ENCODE assay signal across 21 cellular contexts in the genomic region with DNA sequence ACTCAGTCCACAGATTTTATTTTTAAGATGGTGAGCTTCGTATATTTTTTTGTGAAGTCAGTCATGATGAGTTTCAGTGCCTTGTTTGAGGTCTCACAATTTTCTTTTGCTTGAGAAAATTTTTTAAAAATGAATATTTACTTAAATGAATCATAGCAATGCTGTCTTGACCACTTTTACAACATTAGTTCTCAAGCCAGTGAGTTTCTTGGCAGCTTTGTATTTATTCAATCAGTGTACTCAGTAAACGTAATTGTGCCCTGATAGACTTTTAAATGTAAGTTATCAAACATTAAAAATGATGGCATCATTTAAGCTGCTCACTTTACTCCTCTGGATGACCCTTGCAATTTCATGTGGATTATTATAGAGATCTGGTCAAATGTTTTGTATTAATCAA.
DNase-seq lines count a peak whose midpoint lies in the region; ATAC-seq, FAIRE-seq and TF ChIP-seq lines count a peak whose summit lies in the region.
"Had no signal": no experiment of that assay in that cellular context is flagged by ENCODE, and none has a peak within 500 bp of the region (broad histone marks: within the 10 kb centered on the region; RNA-seq: fewer than 3 reads in every experiment).

No MANE protein-coding gene starts in this region.

- no peak for TF ChIP-seq CTCF in bronchial epithelial cell (IDR thresholded peaks at IDR 0.05; ENCODE audit: insufficient read depth, low read length, severe bottlenecking)
- no peak for TF ChIP-seq CTCF in left lung (IDR thresholded peaks at IDR 0.05)

- FAIRE-seq in bronchial epithelial cell (lab: Jason Lieb, UNC), result no peak
- FAIRE-seq: D721Med, G401.6, HepG2 had no signal

- ATAC-seq in left lung (peak; percentile 53), HG03175 (IDR thresholded peaks at IDR 0.05; ENCODE audit: unreplicated experiment) (no peak), HG02571 (IDR thresholded peaks at IDR 0.05; ENCODE audit: unreplicated experiment) (no peak)
- ATAC-seq: HepG2, Panc1 had no signal

- intact Hi-C loops in left lung (cut with DNase I), result no loop called here

- H3K27me3 ChIP-seq in bronchial epithelial cell (ENCODE audit: control insufficient read depth, insufficient read depth, low read length) (no peaks in the 10 kb centered on the region), left lung (no peaks in the 10 kb centered on the region)
- H3K27me3 ChIP-seq: SJSA1 had no signal

- no peak overlapping the region for H3K27ac ChIP-seq in left lung
- H3K27ac ChIP-seq: SJSA1 had no signal

- H3K36me3 ChIP-seq in bronchial epithelial cell (ENCODE audit: control insufficient read depth, insufficient read depth, low read length), result no peaks in the 10 kb centered on the region
- no peaks in the 10 kb centered on the region for H3K36me3 ChIP-seq in left lung
- H3K36me3 ChIP-seq: SJSA1 had no signal

- H3K4me3 ChIP-seq in bronchial epithelial cell (ENCODE audit: low read depth, low read length) (no peak overlapping the region), left lung (no peak overlapping the region)
- H3K4me3 ChIP-seq: SJSA1 had no signal

- H3K4me1 ChIP-seq in left lung, result peaks cover 0 to 7% of the 10 kb centered on the region in 2 donors
- H3K4me1 ChIP-seq: SJSA1 had no signal

- no peaks in the 10 kb centered on the region for H3K9me3 ChIP-seq in left lung
- H3K9me3 ChIP-seq: SJSA1 had no signal

- DNase-seq in EL (peak; percentile 12), NCI-H69 (lab: John Stamatoyannopoulos, UW) (peak; percentile 17), bronchial epithelial cell (ENCODE audit: low read depth) (peak; percentile 57), left lung (no peak), glomerular visceral epithelial cell (ENCODE audit: extremely low spot score) (no peak)
- no peak for DNase-seq in activated CD4-positive, alpha-beta T cell treated with anti-CD3 and anti-CD28 coated beads, Interleukin-2, amount 50 U/mL, for 1 hour
- DNase-seq: C1 segment of cervical spinal cord, DMS79 treated with DMSO at 0.1 percent for 48 hours, KG1, NCI-H1417, NCI-H187 treated with DMSO at 0.1 percent for 48 hours, NCI-H2227 treated with DMSO at 0.1 percent for 48 hours, NCI-H510A treated with DMSO at 0.1 percent for 48 hours, NCI-H82 had no signal

Comparison
In these comparisons a context has a peak if more than half of its experiments do, and no peak if none do; other contexts are left out.
1. DNase-seq: peak in EL (single experiment), NCI-H69 (single experiment) and bronchial epithelial cell (single experiment); none in left lung (0 of 2), glomerular visceral epithelial cell (single experiment) and activated CD4-positive, alpha-beta T cell treated with anti-CD3 and anti-CD28 coated beads, Interleukin-2, amount 50 U/mL, for 1 hour (single experiment).